ENCODE assay signal across 20 cellular contexts in the genomic region with DNA sequence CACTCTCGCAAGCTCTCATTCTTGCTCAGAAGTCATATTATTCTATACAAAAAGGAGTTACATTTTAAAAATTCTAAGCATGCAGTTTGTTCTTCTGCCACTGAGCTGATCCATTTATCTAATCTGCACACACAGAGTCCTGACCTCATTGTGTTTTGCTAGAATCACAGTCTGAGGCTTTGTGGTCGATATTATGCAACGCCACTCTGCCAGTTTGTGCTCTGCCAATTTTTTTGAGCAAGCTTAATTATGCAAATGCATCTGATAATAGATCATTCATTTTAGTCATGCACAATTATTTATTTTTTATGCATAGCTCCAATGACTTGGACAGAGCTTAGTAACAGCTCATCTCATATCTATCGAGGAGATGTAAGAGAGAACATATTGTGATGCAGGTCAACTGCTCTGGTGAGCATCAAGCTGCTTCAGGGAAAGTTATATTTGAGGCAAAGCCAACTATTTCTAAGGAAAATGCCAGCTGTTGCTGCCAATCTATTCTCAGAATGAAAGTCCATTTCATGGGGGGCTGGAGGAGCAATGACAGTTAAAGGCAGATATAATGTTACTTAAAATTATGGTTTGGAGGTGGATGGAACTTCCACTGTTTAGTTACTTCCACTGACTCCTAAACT.
A peak's percentile ranks its signal among the peaks of the same experiment; 100 is the strongest.
DNase-seq lines count a peak whose midpoint lies in the region; ATAC-seq and TF ChIP-seq lines count a peak whose summit lies in the region.
"Had no signal": no experiment of that assay in that cellular context is flagged by ENCODE, and none has a peak within 500 bp of the region (broad histone marks: within the 10 kb centered on the region; RNA-seq: fewer than 3 reads in every experiment).

No MANE protein-coding gene starts in this region.

- no peak for ATAC-seq in activated CD4-positive, CD25-positive, alpha-beta regulatory T cell treated with anti-CD3 and anti-CD28 coated beads, Interleukin-2, amount 50 U/mL, for 24 hours
- ATAC-seq in HG03135 (IDR thresholded peaks at IDR 0.05; ENCODE audit: unreplicated experiment) (no peak), HG03520 (IDR thresholded peaks at IDR 0.05; ENCODE audit: unreplicated experiment) (no peak)
- ATAC-seq: activated T-helper 17 cell treated with anti-CD3 and anti-CD28 coated beads, Interleukin-2, amount 50 U/mL, for 72 hours; WTC11 had no signal

- peak; percentile 16 for TF ChIP-seq CTCF in epithelial cell of esophagus (IDR thresholded peaks at IDR 0.05; ENCODE audit: insufficient read depth, low read depth, low read length, missing control alignments)

- no peak overlapping the region for H3K4me3 ChIP-seq in Jurkat, Clone E6-1 (ENCODE audit: low read length)
- no peak overlapping the region for H3K4me3 ChIP-seq in epithelial cell of esophagus (ENCODE audit: low read length)
- H3K4me3 ChIP-seq: adrenal gland had no signal

- DNase-seq in Jurkat, Clone E6-1 (ENCODE audit: low read depth, low spot score), result peak; percentile 7
- DNase-seq in NOMO-1 treated with dmso at 0.1 percent for 144 hours (lab: John Stamatoyannopoulos, UW; ENCODE audit: unreplicated experiment) (peak; percentile 67), epithelial cell of esophagus (ENCODE audit: low read depth) (peak; percentile 46), non-pigmented ciliary epithelial cell (ENCODE audit: low read depth) (peak; percentile 53), NCI-H1930 (lab: John Stamatoyannopoulos, UW) (no peak)
- DNase-seq: activated CD8-positive, alpha-beta memory T cell treated with anti-CD3 and anti-CD28 coated beads for 24 hours; Calu3; erythroblast; HFFc6; NCI-H146; NCI-H526 treated with DMSO at 0.1 percent for 48 hours; posterior cingulate gyrus; stimulated activated CD4-positive, alpha-beta T cell treated with anti-CD3 and anti-CD28 coated beads, Interleukin-12 subunit alpha, Interleukin-12 subunit beta, amount 100 ng/mL, for 4 hours; stimulated activated naive CD4-positive, alpha-beta T cell treated with Interleukin-2 at 50 U/mL for 16 hours had no signal

Comparison
In these comparisons a context has a peak if more than half of its experiments do, and no peak if none do; other contexts are left out.
1. DNase-seq: peak in Jurkat, Clone E6-1 (single experiment), NOMO-1 treated with dmso at 0.1 percent for 144 hours (single experiment), epithelial cell of esophagus (single experiment) and non-pigmented ciliary epithelial cell (single experiment); none in NCI-H1930 (0 of 2).